ENCODE assay signal across 18 cellular contexts in the genomic region with DNA sequence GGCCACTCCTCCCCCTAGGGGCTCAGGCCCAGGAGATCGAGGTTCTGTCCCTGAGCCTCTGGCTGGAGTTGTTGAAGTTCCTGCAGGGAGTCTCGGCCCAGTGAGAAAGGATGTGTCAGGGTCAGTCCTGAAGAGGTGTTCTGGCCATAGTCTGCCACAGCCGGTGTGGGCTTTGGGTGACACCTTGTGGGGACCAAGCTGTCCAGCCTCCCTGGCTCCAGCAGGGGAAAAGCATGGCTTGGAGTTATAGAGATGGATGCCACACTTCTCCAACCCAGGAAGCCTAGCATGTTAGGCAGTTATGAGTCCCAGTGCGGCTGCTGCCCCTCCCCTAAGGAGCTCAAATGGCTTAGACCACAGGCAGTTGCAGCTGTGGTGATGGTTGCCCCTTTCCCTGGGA.
DNase-seq lines count a peak whose midpoint lies in the region; ATAC-seq and TF ChIP-seq lines count a peak whose summit lies in the region.
"Had no signal": no experiment of that assay in that cellular context is flagged by ENCODE, and none has a peak within 500 bp of the region (broad histone marks: within the 10 kb centered on the region; RNA-seq: fewer than 3 reads in every experiment).

No MANE protein-coding gene starts in this region.

- H4K8ac ChIP-seq in mesendoderm (ENCODE audit: low read depth, low read length) (no peak overlapping the region), trophoblast cell (ENCODE audit: low read depth, low read length) (no peak overlapping the region)

- H2AK5ac ChIP-seq in mesendoderm (ENCODE audit: low read length) (no peak overlapping the region), trophoblast cell (ENCODE audit: low read length) (no peak overlapping the region)

- DNase-seq in ELF-1 (ENCODE audit: low read depth, low spot score) (peak; percentile 2), chondrocyte (ENCODE audit: low spot score) (peak; percentile 47), mesendoderm (peak; percentile 42), trophoblast cell (no peak), mucosa of gallbladder (ENCODE audit: low spot score) (no peak)
- no peak for DNase-seq in activated T-cell treated with anti-CD3 and anti-CD28 coated beads, Interleukin-2, amount 50 U/mL, for 48 hours
- DNase-seq: activated CD4-positive, CD25-positive, alpha-beta regulatory T cell treated with anti-CD3 and anti-CD28 coated beads, Interleukin-2, amount 50 U/mL, for 72 hours; activated CD8-positive, alpha-beta memory T cell treated with anti-CD3 and anti-CD28 coated beads, Interleukin-2, amount 10 ng/mL, durations not matched to agents 7 days and 5 days; EL; lower lobe of right lung; NCI-H1436 treated with DMSO at 0.1 percent for 48 hours; NCI-H446; stimulated activated CD4-positive, alpha-beta T cell treated with anti-CD3 and anti-CD28 coated beads, Interleukin-4, amount 100 ng/mL, for 4 hours had no signal

- H3K79me2 ChIP-seq in mesendoderm (ENCODE audit: control insufficient read depth, insufficient read depth, low read length) (no peaks in the 10 kb centered on the region), trophoblast cell (ENCODE audit: control insufficient read depth, insufficient read depth, low read length, poor library complexity) (no peaks in the 10 kb centered on the region)
- H3K79me2 ChIP-seq: parathyroid adenoma had no signal

- no peak for ATAC-seq in GM19463 (IDR thresholded peaks at IDR 0.05; ENCODE audit: unreplicated experiment)
- ATAC-seq: activated CD8-positive, alpha-beta memory T cell treated with anti-CD3 and anti-CD28 coated beads, Interleukin-2, amount 10 ng/mL, durations not matched to agents 7 days and 5 days had no signal

- H3K27ac Mint-ChIP-seq in chondrocyte (ENCODE audit: unreplicated experiment): no peak overlapping the region
- H3K27ac Mint-ChIP-seq: activated CD8-positive, alpha-beta memory T cell treated with anti-CD3 and anti-CD28 coated beads, Interleukin-2, amount 10 ng/mL, durations not matched to agents 7 days and 5 days had no signal

- H3K27me3 ChIP-seq in mesendoderm (ENCODE audit: insufficient read depth, low read length, poor library complexity) (no peaks in the 10 kb centered on the region), trophoblast cell (ENCODE audit: insufficient read depth, low read length) (no peaks in the 10 kb centered on the region)
- H3K27me3 ChIP-seq: esophagus muscularis mucosa had no signal

- H2AFZ ChIP-seq in trophoblast cell (ENCODE audit: insufficient read depth, low read length, poor library complexity): no peak overlapping the region
- H2AFZ ChIP-seq: parathyroid adenoma had no signal

- H3K79me1 ChIP-seq in mesendoderm (ENCODE audit: low read length) (no peaks in the 10 kb centered on the region), trophoblast cell (ENCODE audit: low read length) (no peaks in the 10 kb centered on the region)

- WGBS in mesendoderm (ENCODE audit: extremely low coverage, insufficient coverage, low lambda C conversion rate): no CpG with 5 or more reads among the region's 4 CpGs
- WGBS in trophoblast cell (ENCODE audit: extremely low coverage, insufficient coverage, insufficient read length): no CpG with 5 or more reads among the region's 4 CpGs

- H2BK120ac ChIP-seq in mesendoderm (ENCODE audit: low read depth, low read length): no peak overlapping the region
- no peak overlapping the region for H2BK120ac ChIP-seq in trophoblast cell (ENCODE audit: insufficient read depth, low read length, poor library complexity)

- H3K4me1 ChIP-seq in mesendoderm (ENCODE audit: control insufficient read depth, low read depth, low read length) (no peaks in the 10 kb centered on the region), trophoblast cell (ENCODE audit: control insufficient read depth in 1 of 2, insufficient read depth in 2 of 2, low read length in 2 of 2) (no peaks in the 10 kb centered on the region)
- H3K4me1 ChIP-seq: esophagus muscularis mucosa, lower lobe of right lung, parathyroid adenoma had no signal

- no peak overlapping the region for H2BK15ac ChIP-seq in mesendoderm (replicated peaks; ENCODE audit: low read depth)

- no peak overlapping the region for H3K9ac ChIP-seq in mesendoderm (ENCODE audit: low read length)
- no peak overlapping the region for H3K9ac ChIP-seq in trophoblast cell (ENCODE audit: low read length)
- H3K9ac ChIP-seq: parathyroid adenoma had no signal

- H3K27ac ChIP-seq in mesendoderm (ENCODE audit: low read depth, low read length) (no peak overlapping the region), trophoblast cell (ENCODE audit: low read depth, low read length) (no peak overlapping the region)
- H3K27ac ChIP-seq: esophagus muscularis mucosa, lower lobe of right lung, parathyroid adenoma, skin epidermis had no signal

- H3K4me2 ChIP-seq in mesendoderm (ENCODE audit: low read length) (no peak overlapping the region), trophoblast cell (ENCODE audit: low read length) (no peak overlapping the region)

- H3K36me3 Mint-ChIP-seq in chondrocyte (ENCODE audit: low read depth): no peaks in the 10 kb centered on the region
- H3K36me3 Mint-ChIP-seq: activated CD8-positive, alpha-beta memory T cell treated with anti-CD3 and anti-CD28 coated beads, Interleukin-2, amount 10 ng/mL, durations not matched to agents 7 days and 5 days had no signal

- H4K91ac ChIP-seq in trophoblast cell (ENCODE audit: low read depth, low read length): no peak overlapping the region

- H3K4me3 Mint-ChIP-seq in chondrocyte (ENCODE audit: unreplicated experiment): no peak overlapping the region
- H3K4me3 Mint-ChIP-seq: activated CD8-positive, alpha-beta memory T cell treated with anti-CD3 and anti-CD28 coated beads, Interleukin-2, amount 10 ng/mL, durations not matched to agents 7 days and 5 days had no signal

- H2BK5ac ChIP-seq in mesendoderm (ENCODE audit: low read length) (no peak overlapping the region), trophoblast cell (ENCODE audit: low read depth, low read length, poor library complexity) (no peak overlapping the region)

- H3K18ac ChIP-seq in mesendoderm (ENCODE audit: low read length) (no peak overlapping the region), trophoblast cell (ENCODE audit: low read length) (no peak overlapping the region)

- no peak overlapping the region for H3K14ac ChIP-seq in trophoblast cell (ENCODE audit: low read length)

- H3K9me3 ChIP-seq in trophoblast cell (ENCODE audit: insufficient read depth, low read depth, low read length): no peaks in the 10 kb centered on the region
- H3K9me3 ChIP-seq: esophagus muscularis mucosa, lower lobe of right lung had no signal

- no peak overlapping the region for H4K12ac ChIP-seq in trophoblast cell (ENCODE audit: low read depth, low read length)

- no peak overlapping the region for H3K56ac ChIP-seq in mesendoderm (ENCODE audit: low read length)

- H3K9me3 Mint-ChIP-seq in chondrocyte (ENCODE audit: low read depth): no peaks in the 10 kb centered on the region

- no peak overlapping the region for H3K23ac ChIP-seq in mesendoderm (ENCODE audit: low read length)
- H3K23ac ChIP-seq in trophoblast cell (ENCODE audit: low read length): no peak overlapping the region

- no peak overlapping the region for H2BK12ac ChIP-seq in trophoblast cell (ENCODE audit: low read length)

- H3K4me3 ChIP-seq in mesendoderm (ENCODE audit: low read length) (no peak overlapping the region), trophoblast cell (ENCODE audit: low read depth, low read length) (no peak overlapping the region)
- H3K4me3 ChIP-seq: esophagus muscularis mucosa, lower lobe of right lung, skin epidermis had no signal

- H3K27me3 Mint-ChIP-seq in chondrocyte (ENCODE audit: low read depth): peaks cover 5% of the 10 kb centered on the region
- H3K27me3 Mint-ChIP-seq: activated CD8-positive, alpha-beta memory T cell treated with anti-CD3 and anti-CD28 coated beads, Interleukin-2, amount 10 ng/mL, durations not matched to agents 7 days and 5 days had no signal

- peak; percentile 32 for TF ChIP-seq CTCF in LNCAP (IDR thresholded peaks at IDR 0.05)
- peak; percentile 19 for TF ChIP-seq CTCF in chondrocyte (IDR thresholded peaks at IDR 0.05)

- H3K4ac ChIP-seq in mesendoderm (ENCODE audit: low read depth, low read length): no peak overlapping the region
- H3K4ac ChIP-seq in trophoblast cell (ENCODE audit: low read depth, low read length): no peak overlapping the region

- H3K36me3 ChIP-seq in mesendoderm (ENCODE audit: control insufficient read depth, insufficient read depth, low read length): no peaks in the 10 kb centered on the region
- H3K36me3 ChIP-seq in trophoblast cell (ENCODE audit: control insufficient read depth in 1 of 2, insufficient read depth in 2 of 2, low read length in 2 of 2): no peaks in the 10 kb centered on the region
- H3K36me3 ChIP-seq: esophagus muscularis mucosa, lower lobe of right lung had no signal

- H3K4me1 Mint-ChIP-seq in chondrocyte (ENCODE audit: low read depth): no peaks in the 10 kb centered on the region
- H3K4me1 Mint-ChIP-seq: activated CD8-positive, alpha-beta memory T cell treated with anti-CD3 and anti-CD28 coated beads, Interleukin-2, amount 10 ng/mL, durations not matched to agents 7 days and 5 days had no signal

- H4K5ac ChIP-seq in mesendoderm (ENCODE audit: low read length): no peak overlapping the region

Comparison
In these comparisons a context has a peak if more than half of its experiments do, and no peak if none do; other contexts are left out.
1. DNase-seq: peak in ELF-1 (single experiment), chondrocyte (single experiment) and mesendoderm (single experiment); none in trophoblast cell (0 of 2), activated T-cell treated with anti-CD3 and anti-CD28 coated beads, Interleukin-2, amount 50 U/mL, for 48 hours (0 of 2) and mucosa of gallbladder (single experiment).